ENCODE assay signal across 8 cellular contexts in genomic region chr2:20446917-20447436, GRCh38. TPM values are rescaled to one million over a fixed set of nuclear protein-coding genes. Genes with fewer than 3 reads are reported as not detected.
DNase-seq lines count a peak whose midpoint lies in the region; TF ChIP-seq lines count a peak whose summit lies in the region.

RHOB (plus strand) TSS chr2:20447074; CDS start chr2:20447466, 392 bp downstream.

- H3K27ac ChIP-seq in endodermal cell (ENCODE audit: low read depth, low read length) (peak within 1 kb of the TSS; percentile 95), mesendoderm (ENCODE audit: low read depth, low read length) (peak within 1 kb of the TSS; percentile 75)

- peak within 1 kb of the TSS; percentile 83 for H3K23ac ChIP-seq in mesendoderm (ENCODE audit: low read length)

- DNase-seq in CMK (ENCODE audit: low read depth) (peak; percentile 91), GM20000 (ENCODE audit: low spot score) (peak; percentile 99), HS-5 (ENCODE audit: low read depth) (peak; percentile 96), NOMO-1 treated with dmso at 0.1 percent for 144 hours (lab: John Stamatoyannopoulos, UW; ENCODE audit: unreplicated experiment) (peak; percentile 93), endodermal cell (peak; percentile 99), mesendoderm (peak; percentile 99)
- DNase-seq in activated CD8-positive, alpha-beta memory T cell treated with anti-CD3 and anti-CD28 coated beads, Interleukin-2, amount 50 U/mL, for 24 hours (ENCODE audit: extremely low read depth): peak; percentile 76
- peak; percentile 82 for DNase-seq in stimulated activated CD8-positive, alpha-beta memory T cell treated with anti-CD3 and anti-CD28 coated beads, Interleukin-12 subunit alpha, Interleukin-12 subunit beta, amount 100 ng/mL, for 4 hours (ENCODE audit: low read depth)

- no peaks in the 10 kb centered on the region for H3K9me3 Mint-ChIP-seq in endodermal cell

- H3K27me3 Mint-ChIP-seq in endodermal cell (ENCODE audit: insufficient read depth): no peaks in the 10 kb centered on the region

- H3K27ac Mint-ChIP-seq in endodermal cell: peak within 1 kb of the TSS; percentile 96

- H3K36me3 Mint-ChIP-seq in endodermal cell (ENCODE audit: low read depth): no peaks in the 10 kb centered on the region

- peak within 1 kb of the TSS; percentile 83 for H4K8ac ChIP-seq in mesendoderm (ENCODE audit: low read depth, low read length)

- H2AK5ac ChIP-seq in mesendoderm (ENCODE audit: low read length): no peak within 1 kb of the TSS

- H3K4me3 Mint-ChIP-seq in endodermal cell: peak within 1 kb of the TSS; percentile 90

- H3K79me1 ChIP-seq in mesendoderm (ENCODE audit: low read length): no peaks in the 10 kb centered on the region

- peak within 1 kb of the TSS; percentile 86 for H3K9ac ChIP-seq in endodermal cell (ENCODE audit: extremely low read depth, low read length, poor library complexity, severe bottlenecking)
- peak within 1 kb of the TSS; percentile 97 for H3K9ac ChIP-seq in mesendoderm (ENCODE audit: low read length)

- no peak within 1 kb of the TSS for H2BK15ac ChIP-seq in mesendoderm (replicated peaks; ENCODE audit: low read depth)

- peak within 1 kb of the TSS; percentile 80 for H3K4me2 ChIP-seq in mesendoderm (ENCODE audit: low read length)

- H3K27me3 ChIP-seq in endodermal cell (ENCODE audit: control insufficient read depth, insufficient read depth, low read length, poor library complexity, severe bottlenecking) (no peaks in the 10 kb centered on the region), mesendoderm (ENCODE audit: insufficient read depth, low read length, poor library complexity) (no peaks in the 10 kb centered on the region)

- TF ChIP-seq CTCF in GM20000 (IDR thresholded peaks at IDR 0.05; ENCODE audit: extremely low read depth, missing control alignments) (no peak), endodermal cell (conservative IDR thresholded peaks at IDR 0.05) (no peak)

- peaks cover 20% of the 10 kb centered on the region for H3K4me1 ChIP-seq in endodermal cell (ENCODE audit: control insufficient read depth, insufficient read depth, low read length)
- peaks cover 8% of the 10 kb centered on the region for H3K4me1 ChIP-seq in mesendoderm (ENCODE audit: control insufficient read depth, low read depth, low read length)

- peak within 1 kb of the TSS; percentile 90 for H3K4me3 ChIP-seq in endodermal cell (ENCODE audit: low read length)
- peak within 1 kb of the TSS; percentile 80 for H3K4me3 ChIP-seq in mesendoderm (ENCODE audit: low read length)

- peak within 1 kb of the TSS; percentile 46 for H3K4ac ChIP-seq in mesendoderm (ENCODE audit: low read depth, low read length)

- peak within 1 kb of the TSS; percentile 81 for H2BK5ac ChIP-seq in mesendoderm (ENCODE audit: low read length)

- no peaks in the 10 kb centered on the region for H3K9me3 ChIP-seq in endodermal cell (ENCODE audit: control insufficient read depth, low read length)

- no peaks in the 10 kb centered on the region for H3K36me3 ChIP-seq in endodermal cell (ENCODE audit: control insufficient read depth, insufficient read depth, low read length)
- no peaks in the 10 kb centered on the region for H3K36me3 ChIP-seq in mesendoderm (ENCODE audit: control insufficient read depth, insufficient read depth, low read length)

- H3K18ac ChIP-seq in mesendoderm (ENCODE audit: low read length): peak within 1 kb of the TSS; percentile 94

- H3K4me1 Mint-ChIP-seq in endodermal cell: peaks cover 54% of the 10 kb centered on the region

- no peak within 1 kb of the TSS for H4K5ac ChIP-seq in mesendoderm (ENCODE audit: low read length)

- WGBS in endodermal cell (ENCODE audit: insufficient coverage in 1 of 2, insufficient read length in 1 of 2), 2 experiments: 0 to 1% methylated on average over 12 to 60 of the region's 60 CpGs
- WGBS in mesendoderm (ENCODE audit: extremely low coverage, insufficient coverage, low lambda C conversion rate): no CpG with 5 or more reads among the region's 60 CpGs

- peak within 1 kb of the TSS; percentile 64 for H2BK120ac ChIP-seq in mesendoderm (ENCODE audit: low read depth, low read length)

- H3K56ac ChIP-seq in mesendoderm (ENCODE audit: low read length): peak within 1 kb of the TSS; percentile 97

- H3K79me2 ChIP-seq in mesendoderm (ENCODE audit: control insufficient read depth, insufficient read depth, low read length): peaks cover 19% of the 10 kb centered on the region

RNA-seq across cellular contexts. Expression of gene RHOB, which starts in this region (rescaled TPM):
- total RNA-seq in endodermal cell: 10 to 100 TPM; 25.6 to 47.0 TPM
- polyA plus RNA-seq in endodermal cell (2013, experiment 1 of 2): 148 TPM
- 167 TPM for polyA plus RNA-seq in endodermal cell (2013, experiment 2 of 2)
- 109 TPM for polyA plus RNA-seq in mesendoderm (2013, experiment 1 of 2)
- polyA plus RNA-seq in mesendoderm (2013, experiment 2 of 2): 109 TPM

Comparison
In these comparisons a context has a peak if more than half of its experiments do, and no peak if none do; other contexts are left out.
1. Peak in every context shown above with its lines: DNase-seq, H3K4me3 ChIP-seq and H3K27ac ChIP-seq.